ENCODE assay signal across 8 cellular contexts in genomic region chr17:7614422-7615264, GRCh38. TPM values are rescaled to one million over a fixed set of nuclear protein-coding genes. Genes with fewer than 3 reads are reported as not detected.
DNase-seq lines count a peak whose midpoint lies in the region; TF ChIP-seq lines count a peak whose summit lies in the region.

Gene FXR2, minus strand, starts transcription at chr17:7614897. Its CDS starts 365 bp downstream, at chr17:7614532.

- CTCF ChIA-PET in activated CD8-positive, alpha-beta memory T cell treated with anti-CD3 and anti-CD28 coated beads for 36 hours (lab: Charles Lee) = interaction anchor here (0.6 to 1.6 kb wide), 7 partner anchors 11 to 73 kb away, joined by 3 to 11 read pairs (median 3); partner anchors contain the start of genes SAT2, TNFSF13 and TP53

- DNase-seq in COR-L47 (lab: John Stamatoyannopoulos, UW) (peak; percentile 99), GM20000 (ENCODE audit: low spot score) (peak; percentile 100), HT1080 (ENCODE audit: low read depth) (peak; percentile 100), NOMO-1 (lab: John Stamatoyannopoulos, UW; ENCODE audit: unreplicated experiment in 2 of 2) (peak; percentile 99 to 100), lung microvascular endothelial cell (ENCODE audit: low read depth in 2 of 2) (peak; percentile 100)
- DNase-seq in effector CD8-positive, alpha-beta T cell (lab: John Stamatoyannopoulos, UW) = peak; percentile 97
- peak; percentile 98 to 99 (median 99) for DNase-seq in stimulated activated CD4-positive, alpha-beta T cell treated with anti-CD3 and anti-CD28 coated beads, TNF-alpha, amount 100 ng/mL, for 48 hours (ENCODE audit: low read depth in 3 of 3)

- POLR2A ChIA-PET in activated CD8-positive, alpha-beta memory T cell treated with anti-CD3 and anti-CD28 coated beads for 36 hours (lab: Charles Lee) = interaction anchor here (0.6 to 2.8 kb wide), 5 partner anchors 13 to 442 kb away, joined by 3 to 21 read pairs (median 4); partner anchors contain the start of genes SAT2, TP53 and WRAP53

- peak; percentile 50 for TF ChIP-seq CTCF in GM20000 (IDR thresholded peaks at IDR 0.05; ENCODE audit: extremely low read depth, missing control alignments)

RNA-seq across cellular contexts. Expression of gene FXR2, which starts in this region (rescaled TPM):
- 54.4 and 60.7 TPM in 2 replicates for total RNA-seq in HT1080 (2014; rRNA removed; shearing (Covaris generic))
- polyA plus RNA-seq in HT1080 (2015; cell fraction: cytosol; rRNA removed) = 38.1 and 39.7 TPM in 2 replicates
- 69.2 and 78.2 TPM in 2 replicates for polyA plus RNA-seq in HT1080 (2015; cell fraction: nucleus; rRNA removed)
- 10 to 100 TPM; 46.4 to 47.2 TPM for total RNA-seq in activated CD8-positive, alpha-beta memory T cell treated with anti-CD3 and anti-CD28 coated beads for 36 hours
- 25.9 and 36.3 TPM in 2 replicates for total RNA-seq in lung microvascular endothelial cell

Comparison
In these comparisons a context has a peak if more than half of its experiments do, and no peak if none do; other contexts are left out.
1. Peak in every context shown above with its lines: DNase-seq.